In the genomic region with DNA sequence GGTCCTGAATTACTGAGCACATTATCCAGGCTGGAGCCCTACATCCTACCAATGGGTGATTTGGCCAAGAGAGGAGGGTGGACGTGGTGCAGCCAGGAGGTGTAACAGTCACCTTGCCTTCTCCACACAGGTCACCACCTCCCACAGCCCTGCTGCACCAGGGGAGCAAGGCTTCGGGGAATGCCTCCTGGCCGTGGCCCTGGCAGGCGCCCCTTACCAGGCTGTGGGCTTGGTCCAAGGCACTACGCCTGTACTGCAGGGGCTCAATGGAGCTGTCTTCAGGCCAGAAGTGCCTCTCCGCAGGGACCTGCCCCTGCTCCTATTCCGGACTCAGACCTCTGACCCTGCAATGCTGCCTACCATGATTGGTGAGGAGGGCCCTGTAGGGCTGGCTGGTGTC, we compare ENCODE assay signal across 1 cellular context.
TF ChIP-seq lines count a peak whose summit lies in the region.

No MANE protein-coding gene starts in this region.

TF ChIP-seq in K562, 482 proteins besides CTCF, POLR2A, EP300 and RAD21:
- TF ChIP-seq ZFP1 (CRISPR knock-in tag; IDR thresholded peaks at IDR 0.05), result no peak
- TF ChIP-seq POLR2G (IDR thresholded peaks at IDR 0.05; ENCODE audit: low read depth, low read length), result peak; percentile 52; the same call in 1 of the 2 replicates
- no peak for TF ChIP-seq PML (IDR thresholded peaks at IDR 0.05; ENCODE audit: low read length)
